Comparison of ENCODE assay signal across 25 cellular contexts in the genomic region with DNA sequence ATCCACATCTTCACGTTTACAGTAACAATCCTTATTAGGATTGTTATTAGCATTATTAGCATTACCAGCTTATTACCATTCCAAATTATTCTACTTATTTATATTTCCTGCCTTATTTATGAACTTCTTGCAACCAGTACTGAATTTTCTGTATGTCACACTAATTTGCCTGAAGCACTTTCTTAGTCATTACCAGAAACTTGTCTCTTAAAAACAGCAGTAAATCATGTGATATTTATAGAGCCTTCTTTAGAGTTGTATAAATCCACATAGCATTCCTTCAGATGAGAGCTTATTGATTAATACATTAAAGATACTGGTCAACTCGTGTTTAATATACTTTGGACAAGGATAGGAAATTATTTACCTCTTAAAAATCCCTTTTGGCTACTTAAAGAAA.
"Had no signal": no experiment of that assay in that cellular context is flagged by ENCODE, and none has a peak within 500 bp of the region (broad histone marks: within the 10 kb centered on the region; RNA-seq: fewer than 3 reads in every experiment).

No MANE protein-coding gene starts in this region.

- H3K9me3 ChIP-seq: adrenal gland, gastrocnemius medialis, left ventricle myocardium inferior, neutrophil, right lobe of liver, upper lobe of left lung, vagina had no signal

- H3K27me3 ChIP-seq: adrenal gland, gastrocnemius medialis, hepatocyte, neutrophil, right lobe of liver, upper lobe of left lung, vagina had no signal

- ATAC-seq: activated CD4-positive, alpha-beta T cell treated with anti-CD3 and anti-CD28 coated beads for 36 hours; activated T-cell treated with anti-CD3 and anti-CD28 coated beads, Interleukin-2, amount 50 U/mL, for 72 hours; esophagus mucosa; gastrocnemius medialis; right lobe of liver; stimulated activated effector memory CD8-positive, alpha-beta T cell treated with anti-CD3 and anti-CD28 coated beads, Interleukin-12 subunit alpha, Interleukin-12 subunit beta, amount 100 ng/mL, for 72 hours; stimulated activated naive CD8-positive, alpha-beta T cell treated with anti-CD3 and anti-CD28 coated beads, Interleukin-15, amount 100 ng/mL, for 72 hours had no signal

- H3K4me1 ChIP-seq: gastrocnemius medialis, left ventricle myocardium inferior, upper lobe of left lung, vagina had no signal

- DNase-seq: activated CD4-positive, alpha-beta T cell treated with anti-CD3 and anti-CD28 coated beads for 36 hours; activated CD4-positive, CD25-positive, alpha-beta regulatory T cell; activated naive CD4-positive, alpha-beta T cell treated with Interleukin-2 at 50 U/mL for 16 hours; activated T-cell treated with anti-CD3 and anti-CD28 coated beads for 4 hours; activated T-cell treated with anti-CD3 and anti-CD28 coated beads, Interleukin-2, amount 50 U/mL, for 72 hours; adrenal gland; aorta; caudate nucleus; gastrocnemius medialis; islet precursor cell; left ventricle myocardium inferior; nephron progenitor cell; right lobe of liver; stimulated activated CD4-positive, alpha-beta T cell treated with anti-CD3 and anti-CD28 coated beads, Interleukin-4, amount 100 ng/mL, for 24 hours; stimulated activated naive CD8-positive, alpha-beta T cell treated with anti-CD3 and anti-CD28 coated beads, Interleukin-15, amount 100 ng/mL, for 72 hours; substantia nigra; upper lobe of left lung had no signal

- H3K4me2 ChIP-seq: hepatocyte had no signal

- H3K4me3 ChIP-seq: adrenal gland, gastrocnemius medialis, hepatocyte, left ventricle myocardium inferior, lung, right lobe of liver, skin epidermis, upper lobe of left lung, vagina had no signal

- H2AFZ ChIP-seq: hepatocyte had no signal

- FAIRE-seq: endothelial cell of umbilical vein had no signal

- H3K79me2 ChIP-seq: hepatocyte had no signal

- H3K36me3 ChIP-seq: adrenal gland, gastrocnemius medialis, left ventricle myocardium inferior, neutrophil, right lobe of liver, upper lobe of left lung, vagina had no signal

- H3K27ac ChIP-seq: adrenal gland, gastrocnemius medialis, hepatocyte, left ventricle myocardium inferior, neutrophil, skin epidermis, upper lobe of left lung, vagina had no signal
